In the genomic region with DNA sequence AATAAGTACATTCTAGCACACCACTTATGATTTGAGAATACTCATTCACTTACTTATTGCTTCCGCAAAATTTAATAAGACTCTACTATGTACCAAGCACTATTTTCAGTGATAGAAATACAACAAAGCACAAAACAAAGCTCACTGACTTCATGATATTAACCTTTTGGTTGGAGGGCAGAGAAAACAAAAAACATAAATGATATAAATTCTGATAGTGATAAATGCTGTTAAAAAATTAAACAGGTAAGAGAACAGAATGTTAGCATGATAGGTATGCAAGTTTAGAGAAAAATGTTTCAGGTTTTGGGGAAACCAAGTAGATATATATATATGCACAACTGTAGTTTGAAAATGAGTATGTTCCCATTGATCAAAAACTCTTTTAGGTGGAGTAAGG, we compare ENCODE assay signal across 2 cellular contexts.
TF ChIP-seq lines count a peak whose summit lies in the region.

No MANE protein-coding gene starts in this region.

TF ChIP-seq in SK-N-SH, 30 proteins besides CTCF, POLR2A, EP300 and RAD21 (continued from another document):
- no peak for TF ChIP-seq JUND (IDR thresholded peaks at IDR 0.05)
- TF ChIP-seq, protein P1, sequence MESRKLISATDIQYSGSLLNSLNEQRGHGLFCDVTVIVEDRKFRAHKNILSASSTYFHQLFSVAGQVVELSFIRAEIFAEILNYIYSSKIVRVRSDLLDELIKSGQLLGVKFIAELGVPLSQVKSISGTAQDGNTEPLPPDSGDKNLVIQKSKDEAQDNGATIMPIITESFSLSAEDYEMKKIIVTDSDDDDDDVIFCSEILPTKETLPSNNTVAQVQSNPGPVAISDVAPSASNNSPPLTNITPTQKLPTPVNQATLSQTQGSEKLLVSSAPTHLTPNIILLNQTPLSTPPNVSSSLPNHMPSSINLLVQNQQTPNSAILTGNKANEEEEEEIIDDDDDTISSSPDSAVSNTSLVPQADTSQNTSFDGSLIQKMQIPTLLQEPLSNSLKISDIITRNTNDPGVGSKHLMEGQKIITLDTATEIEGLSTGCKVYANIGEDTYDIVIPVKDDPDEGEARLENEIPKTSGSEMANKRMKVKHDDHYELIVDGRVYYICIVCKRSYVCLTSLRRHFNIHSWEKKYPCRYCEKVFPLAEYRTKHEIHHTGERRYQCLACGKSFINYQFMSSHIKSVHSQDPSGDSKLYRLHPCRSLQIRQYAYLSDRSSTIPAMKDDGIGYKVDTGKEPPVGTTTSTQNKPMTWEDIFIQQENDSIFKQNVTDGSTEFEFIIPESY (IDR thresholded peaks at IDR 0.05; ENCODE audit: borderline replicate concordance, low read depth), result no peak
- TF ChIP-seq FOXM1 (IDR thresholded peaks at IDR 0.05; ENCODE audit: low read depth), result no peak
- TF ChIP-seq FOXJ3 (CRISPR knock-in tag; IDR thresholded peaks at IDR 0.05), result no peak
- no peak for TF ChIP-seq RXRA (IDR thresholded peaks at IDR 0.05; ENCODE audit: borderline replicate concordance, low read depth)
- no peak for TF ChIP-seq TCF12 (IDR thresholded peaks at IDR 0.05)
- TF ChIP-seq POLR2AphosphoS5 (IDR thresholded peaks at IDR 0.05; ENCODE audit: low read depth, low read length), result no peak
- TF ChIP-seq NRF1 (IDR thresholded peaks at IDR 0.05; ENCODE audit: low read depth, low read length), result no peak
- TF ChIP-seq TAF1 (IDR thresholded peaks at IDR 0.05; ENCODE audit: borderline replicate concordance, low read depth, low read length), result no peak

TF ChIP-seq in SK-N-SH treated with all-trans-retinoic acid at 6 μM for 48 hours, 23 proteins besides CTCF, POLR2A, EP300 and RAD21 (continued from another document):
- TF ChIP-seq, protein P2, sequence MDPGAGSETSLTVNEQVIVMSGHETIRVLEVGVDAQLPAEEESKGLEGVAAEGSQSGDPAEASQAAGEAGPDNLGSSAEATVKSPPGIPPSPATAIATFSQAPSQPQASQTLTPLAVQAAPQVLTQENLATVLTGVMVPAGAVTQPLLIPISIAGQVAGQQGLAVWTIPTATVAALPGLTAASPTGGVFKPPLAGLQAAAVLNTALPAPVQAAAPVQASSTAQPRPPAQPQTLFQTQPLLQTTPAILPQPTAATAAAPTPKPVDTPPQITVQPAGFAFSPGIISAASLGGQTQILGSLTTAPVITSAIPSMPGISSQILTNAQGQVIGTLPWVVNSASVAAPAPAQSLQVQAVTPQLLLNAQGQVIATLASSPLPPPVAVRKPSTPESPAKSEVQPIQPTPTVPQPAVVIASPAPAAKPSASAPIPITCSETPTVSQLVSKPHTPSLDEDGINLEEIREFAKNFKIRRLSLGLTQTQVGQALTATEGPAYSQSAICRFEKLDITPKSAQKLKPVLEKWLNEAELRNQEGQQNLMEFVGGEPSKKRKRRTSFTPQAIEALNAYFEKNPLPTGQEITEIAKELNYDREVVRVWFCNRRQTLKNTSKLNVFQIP (CRISPR knock-in tag; IDR thresholded peaks at IDR 0.05; ENCODE audit: borderline replicate concordance, low read depth), result no peak
- no peak for TF ChIP-seq SNAI2 (CRISPR knock-in tag; IDR thresholded peaks at IDR 0.05)
- TF ChIP-seq, protein P3, sequence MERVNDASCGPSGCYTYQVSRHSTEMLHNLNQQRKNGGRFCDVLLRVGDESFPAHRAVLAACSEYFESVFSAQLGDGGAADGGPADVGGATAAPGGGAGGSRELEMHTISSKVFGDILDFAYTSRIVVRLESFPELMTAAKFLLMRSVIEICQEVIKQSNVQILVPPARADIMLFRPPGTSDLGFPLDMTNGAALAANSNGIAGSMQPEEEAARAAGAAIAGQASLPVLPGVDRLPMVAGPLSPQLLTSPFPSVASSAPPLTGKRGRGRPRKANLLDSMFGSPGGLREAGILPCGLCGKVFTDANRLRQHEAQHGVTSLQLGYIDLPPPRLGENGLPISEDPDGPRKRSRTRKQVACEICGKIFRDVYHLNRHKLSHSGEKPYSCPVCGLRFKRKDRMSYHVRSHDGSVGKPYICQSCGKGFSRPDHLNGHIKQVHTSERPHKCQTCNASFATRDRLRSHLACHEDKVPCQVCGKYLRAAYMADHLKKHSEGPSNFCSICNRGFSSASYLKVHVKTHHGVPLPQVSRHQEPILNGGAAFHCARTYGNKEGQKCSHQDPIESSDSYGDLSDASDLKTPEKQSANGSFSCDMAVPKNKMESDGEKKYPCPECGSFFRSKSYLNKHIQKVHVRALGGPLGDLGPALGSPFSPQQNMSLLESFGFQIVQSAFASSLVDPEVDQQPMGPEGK (CRISPR knock-in tag; IDR thresholded peaks at IDR 0.05; ENCODE audit: borderline replicate concordance), result no peak
- no peak for TF ChIP-seq PPARA (CRISPR knock-in tag; IDR thresholded peaks at IDR 0.05; ENCODE audit: borderline replicate concordance)
- no peak for TF ChIP-seq CSDC2 (CRISPR knock-in tag; IDR thresholded peaks at IDR 0.05)
- TF ChIP-seq ZNF565 (CRISPR knock-in tag; conservative IDR thresholded peaks at IDR 0.05; ENCODE audit: low read depth), result no peak
